35 cellular contexts compared by ENCODE assay signal in genomic region chr7:135763261-135763660, GRCh38. TPM values are rescaled to one million over a fixed set of nuclear protein-coding genes. Genes with fewer than 3 reads are reported as not detected.
A peak's percentile ranks its signal among the peaks of the same experiment; 100 is the strongest.
DNase-seq lines count a peak whose midpoint lies in the region; TF ChIP-seq lines count a peak whose summit lies in the region.
"Had no signal": no experiment of that assay in that cellular context is flagged by ENCODE, and none has a peak within 500 bp of the region (broad histone marks: within the 10 kb centered on the region; RNA-seq: fewer than 3 reads in every experiment).

No MANE protein-coding gene starts in this region.

- no peak for DNase-seq in breast epithelium (ENCODE audit: low spot score in 2 of 2)
- no peak for DNase-seq in MCF 10A (ENCODE audit: unreplicated experiment)
- peak; percentile 36 to 54 for DNase-seq in cardiac fibroblast (ENCODE audit: low read depth in 2 of 2)
- DNase-seq in activated naive CD4-positive, alpha-beta T cell treated with anti-CD3 and anti-CD28 coated beads, Interleukin-2, amount 10 ng/mL, durations not matched to agents 7 days and 5 days: no peak
- no peak for DNase-seq in NCI-H2196 (lab: John Stamatoyannopoulos, UW; ENCODE audit: unreplicated experiment)
- DNase-seq in NCI-H2029 treated with DMSO at 0.1 percent for 48 hours (lab: John Stamatoyannopoulos, UW): no peak
- no peak for DNase-seq in mucosa of gallbladder (ENCODE audit: low spot score)
- DNase-seq: activated CD4-positive, alpha-beta T cell treated with anti-CD3 and anti-CD28 coated beads, Interleukin-2, amount 50 U/mL, for 48 hours; activated naive CD4-positive, alpha-beta T cell treated with anti-CD3 and anti-CD28 coated beads for 36 hours; AML-193; CD4-positive, CD25-positive, alpha-beta regulatory T cell; colonic mucosa; DND-41; effector CD8-positive, alpha-beta T cell; foreskin melanocyte; heart right ventricle; KBM-7; left ventricle myocardium inferior; naive thymus-derived CD4-positive, alpha-beta T cell; NCI-H1930; NCI-H524; nucleus accumbens; OCI-M1; SK-N-SH; stimulated activated CD4-positive, alpha-beta T cell treated with anti-CD3 and anti-CD28 coated beads, Interleukin-15, amount 100 ng/mL, for 24 hours; stimulated activated CD4-positive, alpha-beta T cell treated with anti-CD3 and anti-CD28 coated beads, Interleukin-4, amount 100 ng/mL, for 4 hours; transverse colon had no signal

- H3K27ac ChIP-seq in breast epithelium: peak overlapping the region; percentile 82 to 89
- H3K27ac ChIP-seq in mesodermal cell (ENCODE audit: low read depth, low read length, severe bottlenecking): peak overlapping the region; percentile 23
- H3K27ac ChIP-seq: 22Rv1, cardiac muscle cell, colonic mucosa, epithelial cell of prostate, left ventricle myocardium inferior, prostate gland, transverse colon had no signal

- H3K4me1 Mint-ChIP-seq in MCF 10A (ENCODE audit: insufficient read depth, unreplicated experiment): peaks cover 18% of the 10 kb centered on the region
- no peaks in the 10 kb centered on the region for H3K4me1 Mint-ChIP-seq in activated naive CD4-positive, alpha-beta T cell treated with anti-CD3 and anti-CD28 coated beads, Interleukin-2, amount 10 ng/mL, durations not matched to agents 7 days and 5 days

- WGBS in mesodermal cell (ENCODE audit: insufficient coverage in 2 of 2), 2 experiments: no CpG with 5 or more reads among the region's 2 CpGs

- H3K9me3 ChIP-seq in breast epithelium (no peaks in the 10 kb centered on the region), mesodermal cell (ENCODE audit: control insufficient read depth, low read length) (no peaks in the 10 kb centered on the region)
- H3K9me3 ChIP-seq: colonic mucosa, heart right ventricle, left ventricle myocardium inferior, prostate gland, SK-N-SH, transverse colon had no signal

- no peaks in the 10 kb centered on the region for H3K36me3 Mint-ChIP-seq in MCF 10A (ENCODE audit: insufficient read depth, unreplicated experiment)
- no peaks in the 10 kb centered on the region for H3K36me3 Mint-ChIP-seq in activated naive CD4-positive, alpha-beta T cell treated with anti-CD3 and anti-CD28 coated beads, Interleukin-2, amount 10 ng/mL, durations not matched to agents 7 days and 5 days
- H3K36me3 Mint-ChIP-seq: CD4-positive, CD25-positive, alpha-beta regulatory T cell; naive thymus-derived CD4-positive, alpha-beta T cell had no signal

- CTCF ChIA-PET in MCF 10A (lab: Yijun Ruan, JAX): no interaction called here
- CTCF ChIA-PET in activated naive CD4-positive, alpha-beta T cell treated with anti-CD3 and anti-CD28 coated beads, Interleukin-2, amount 10 ng/mL, durations not matched to agents 7 days and 5 days (lab: Charles Lee): no interaction called here

- intact Hi-C loops in breast epithelium (cut with DNase I; ENCODE audit: low total_unique reads): no loop called here
- intact Hi-C loops in MCF 10A (cut with micrococcal nuclease): no loop called here

- H3K27me3 ChIP-seq in breast epithelium: no peaks in the 10 kb centered on the region
- H3K27me3 ChIP-seq: cardiac muscle cell, colonic mucosa, heart right ventricle, transverse colon had no signal

- no peaks in the 10 kb centered on the region for H3K4me1 ChIP-seq in breast epithelium
- peaks cover 33% of the 10 kb centered on the region for H3K4me1 ChIP-seq in mesodermal cell (ENCODE audit: control insufficient read depth, insufficient read depth, low read length, poor library complexity, severe bottlenecking)
- H3K4me1 ChIP-seq: colonic mucosa, prostate gland had no signal

- no TSS peak for BruUV-seq in MCF 10A (replicated peaks; lab: Mats Ljungman, UMichigan)

- H3K4me3 Mint-ChIP-seq in MCF 10A (ENCODE audit: unreplicated experiment): no peak overlapping the region
- no peak overlapping the region for H3K4me3 Mint-ChIP-seq in activated naive CD4-positive, alpha-beta T cell treated with anti-CD3 and anti-CD28 coated beads, Interleukin-2, amount 10 ng/mL, durations not matched to agents 7 days and 5 days
- H3K4me3 Mint-ChIP-seq: activated naive CD4-positive, alpha-beta T cell treated with anti-CD3 and anti-CD28 coated beads for 36 hours; activated T-helper 1 cell treated with anti-CD3 and anti-CD28 coated beads, Interleukin-12 subunit alpha, Interleukin-12 subunit beta, Interleukin-2, Interleukin-4 antibody, amounts not matched to agents 30 ng/mL and 10 ng/mL and 1 ng/mL, durations not matched to agents 14 hours and 24 hours and 36 hours; CD4-positive, CD25-positive, alpha-beta regulatory T cell; naive thymus-derived CD4-positive, alpha-beta T cell had no signal

- H3K4me3 ChIP-seq in breast epithelium (no peak overlapping the region), cardiac fibroblast (replicated peaks in 1 of 2; ENCODE audit: low read depth in 2 of 2, low read length in 2 of 2) (no peak overlapping the region), mesodermal cell (ENCODE audit: extremely low read depth, insufficient read depth, low read length, poor library complexity, severe bottlenecking) (no peak overlapping the region)
- H3K4me3 ChIP-seq: cardiac muscle cell, colonic mucosa, heart right ventricle, left ventricle myocardium inferior, prostate gland, transverse colon had no signal

- H3K27me3 Mint-ChIP-seq in MCF 10A (ENCODE audit: insufficient read depth, unreplicated experiment): peaks cover 12% of the 10 kb centered on the region
- H3K27me3 Mint-ChIP-seq in activated naive CD4-positive, alpha-beta T cell treated with anti-CD3 and anti-CD28 coated beads, Interleukin-2, amount 10 ng/mL, durations not matched to agents 7 days and 5 days: peaks cover 36% of the 10 kb centered on the region

- POLR2A ChIA-PET in MCF 10A (lab: Yijun Ruan, JAX): interaction anchor here (0.7 kb wide), 1 partner anchor 1526 kb away, joined by 3 read pairs; no protein-coding TSS in a partner anchor

- H3K36me3 ChIP-seq in breast epithelium (no peaks in the 10 kb centered on the region), mesodermal cell (ENCODE audit: control insufficient read depth, insufficient read depth, low read length) (no peaks in the 10 kb centered on the region)
- H3K36me3 ChIP-seq: cardiac muscle cell, colonic mucosa, heart right ventricle, left ventricle myocardium inferior, prostate gland, transverse colon had no signal

- TF ChIP-seq CTCF in breast epithelium (IDR thresholded peaks at IDR 0.05): no peak
- no peak for TF ChIP-seq CTCF in MCF 10A (IDR thresholded peaks at IDR 0.05; ENCODE audit: unreplicated experiment)
- no peak for TF ChIP-seq CTCF in cardiac fibroblast (IDR thresholded peaks at IDR 0.05; ENCODE audit: low read depth, low read length)

- no peaks in the 10 kb centered on the region for H3K9me3 Mint-ChIP-seq in MCF 10A (ENCODE audit: unreplicated experiment)
- no peaks in the 10 kb centered on the region for H3K9me3 Mint-ChIP-seq in activated naive CD4-positive, alpha-beta T cell treated with anti-CD3 and anti-CD28 coated beads, Interleukin-2, amount 10 ng/mL, durations not matched to agents 7 days and 5 days
- H3K9me3 Mint-ChIP-seq: activated naive CD4-positive, alpha-beta T cell treated with anti-CD3 and anti-CD28 coated beads for 36 hours; activated T-helper 1 cell treated with anti-CD3 and anti-CD28 coated beads, Interleukin-12 subunit alpha, Interleukin-12 subunit beta, Interleukin-2, Interleukin-4 antibody, amounts not matched to agents 30 ng/mL and 10 ng/mL and 1 ng/mL, durations not matched to agents 14 hours and 24 hours and 36 hours had no signal

- H3K27ac Mint-ChIP-seq in MCF 10A (ENCODE audit: low read depth, unreplicated experiment): no peak overlapping the region
- no peak overlapping the region for H3K27ac Mint-ChIP-seq in activated naive CD4-positive, alpha-beta T cell treated with anti-CD3 and anti-CD28 coated beads, Interleukin-2, amount 10 ng/mL, durations not matched to agents 7 days and 5 days
- H3K27ac Mint-ChIP-seq: activated naive CD4-positive, alpha-beta T cell treated with anti-CD3 and anti-CD28 coated beads for 36 hours; activated T-helper 1 cell treated with anti-CD3 and anti-CD28 coated beads, Interleukin-12 subunit alpha, Interleukin-12 subunit beta, Interleukin-2, Interleukin-4 antibody, amounts not matched to agents 30 ng/mL and 10 ng/mL and 1 ng/mL, durations not matched to agents 14 hours and 24 hours and 36 hours; CD4-positive, CD25-positive, alpha-beta regulatory T cell; naive thymus-derived CD4-positive, alpha-beta T cell had no signal

- no peak for TF ChIP-seq POLR2A in breast epithelium (IDR thresholded peaks at IDR 0.05)

RNA-seq across cellular contexts. Expression of gene FAM180A, which starts 14.6 kb away (rescaled TPM):
- total RNA-seq in breast epithelium (10 to 100 TPM in 1 of 3 donors, 1 to 10 TPM in 2; 5.2 to 11.9 (median 9.1) TPM), MCF 10A (2022) (0.17 TPM in 1 of 2 replicates, not detected in the other), mucosa of gallbladder (13.7 TPM)
- polyA plus RNA-seq in mesodermal cell (2013, experiment 1 of 2): not detected
- polyA plus RNA-seq in mesodermal cell (2013, experiment 2 of 2): not detected
- total RNA-seq: activated naive CD4-positive, alpha-beta T cell treated with anti-CD3 and anti-CD28 coated beads for 36 hours; activated T-helper 1 cell treated with anti-CD3 and anti-CD28 coated beads, Interleukin-12 subunit alpha, Interleukin-12 subunit beta, Interleukin-2, Interleukin-4 antibody, amounts not matched to agents 30 ng/mL and 10 ng/mL and 1 ng/mL, durations not matched to agents 14 hours and 24 hours and 36 hours; cardiac muscle cell; CD4-positive, CD25-positive, alpha-beta regulatory T cell; naive thymus-derived CD4-positive, alpha-beta T cell; T-helper 1 cell treated with Interleukin-12 subunit alpha and Interleukin-12 subunit beta and Interleukin-4 antibody, amounts not matched to agents 30 ng/mL and 1 ng/mL, for 36 hours had no signal
- polyA plus RNA-seq: cardiac muscle cell; CD4-positive, CD25-positive, alpha-beta regulatory T cell; naive thymus-derived CD4-positive, alpha-beta T cell had no signal

RNA-seq across cellular contexts. Expression of gene SLC13A4, which starts 35.3 kb away (rescaled TPM):
- total RNA-seq in breast epithelium (under 1 TPM in 2 of 3 donors, not detected in 1; 0.29 to 0.32 TPM), MCF 10A (2022) (not detected in 2 replicates), mucosa of gallbladder (not detected)
- polyA plus RNA-seq in mesodermal cell (2013, experiment 1 of 2): 1.6 TPM
- polyA plus RNA-seq in mesodermal cell (2013, experiment 2 of 2): 1.5 TPM
- total RNA-seq: activated naive CD4-positive, alpha-beta T cell treated with anti-CD3 and anti-CD28 coated beads for 36 hours; activated T-helper 1 cell treated with anti-CD3 and anti-CD28 coated beads, Interleukin-12 subunit alpha, Interleukin-12 subunit beta, Interleukin-2, Interleukin-4 antibody, amounts not matched to agents 30 ng/mL and 10 ng/mL and 1 ng/mL, durations not matched to agents 14 hours and 24 hours and 36 hours; CD4-positive, CD25-positive, alpha-beta regulatory T cell; colonic mucosa; mesenteric fat pad; naive thymus-derived CD4-positive, alpha-beta T cell; T-helper 1 cell treated with Interleukin-12 subunit alpha and Interleukin-12 subunit beta and Interleukin-4 antibody, amounts not matched to agents 30 ng/mL and 1 ng/mL, for 36 hours had no signal

Comparison
In these comparisons a context has a peak if more than half of its experiments do, and no peak if none do; other contexts are left out.
1. DNase-seq: peak in cardiac fibroblast (2 of 2); none in breast epithelium (0 of 2), MCF 10A (single experiment), activated naive CD4-positive, alpha-beta T cell treated with anti-CD3 and anti-CD28 coated beads, Interleukin-2, amount 10 ng/mL, durations not matched to agents 7 days and 5 days (single experiment), NCI-H2196 (single experiment), NCI-H2029 treated with DMSO at 0.1 percent for 48 hours (single experiment) and mucosa of gallbladder (single experiment).